ENCODE assay signal across 17 cellular contexts in the genomic region with DNA sequence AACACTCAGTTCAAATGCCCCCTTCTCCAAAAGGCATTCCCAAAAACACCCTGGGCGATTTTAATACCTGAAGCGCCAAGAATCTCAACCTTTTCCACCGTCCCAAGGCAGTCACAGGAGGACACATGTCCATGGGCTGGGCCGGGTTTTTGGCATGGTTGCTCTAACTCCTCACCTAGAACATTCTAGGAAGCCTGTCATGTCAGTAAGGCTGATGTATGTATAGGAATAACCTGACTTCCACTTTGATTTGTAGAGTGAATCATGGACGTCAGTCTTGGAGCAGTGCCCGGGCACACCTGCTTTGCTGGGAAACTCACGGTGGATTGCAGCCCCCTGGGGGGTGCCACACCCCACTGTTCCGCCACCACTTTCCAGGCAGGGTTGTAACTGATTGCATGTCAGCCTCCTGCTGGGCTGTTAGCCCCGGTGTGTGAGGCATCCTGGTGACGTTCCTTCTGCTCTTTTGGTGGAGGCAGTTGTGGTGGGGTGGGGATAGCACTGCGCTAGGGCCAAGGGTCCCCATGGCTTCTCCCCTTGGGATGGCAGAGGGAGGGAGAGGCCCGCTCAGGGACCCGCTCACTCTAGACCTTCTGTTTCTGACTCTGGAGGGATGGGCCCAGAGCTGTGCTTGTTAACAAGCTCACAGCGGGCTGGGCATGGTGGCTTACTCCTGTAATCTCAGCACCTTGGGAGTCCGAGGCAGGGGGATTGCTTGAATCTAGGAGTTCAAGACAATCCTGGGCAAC. TPM values are rescaled to one million over a fixed set of nuclear protein-coding genes. Genes with fewer than 3 reads are reported as not detected.
"Had no signal": no experiment of that assay in that cellular context is flagged by ENCODE, and none has a peak within 500 bp of the region (broad histone marks: within the 10 kb centered on the region; RNA-seq: fewer than 3 reads in every experiment).

No MANE protein-coding gene starts in this region.

- DNase-seq: activated CD4-positive, alpha-beta T cell treated with anti-CD3 and anti-CD28 coated beads, Interleukin-2, amount 50 U/mL, for 1 hour; activated naive CD4-positive, alpha-beta T cell treated with anti-CD3 and anti-CD28 coated beads, Interleukin-2, amount 50 U/mL, for 16 hours; activated T-cell treated with anti-CD3 and anti-CD28 coated beads for 4 hours; adrenal gland; central memory CD4-positive, alpha-beta T cell; effector CD4-positive, alpha-beta T cell; right cardiac atrium; small intestine; thyroid gland had no signal

- H3K27ac Mint-ChIP-seq: activated T-helper 17 cell treated with anti-CD3 and anti-CD28 coated beads, Interleukin-2, amount 50 U/mL, for 72 hours; mesothelial cell of epicardium had no signal

- H3K4me1 ChIP-seq: thyroid gland had no signal

- H3K27ac ChIP-seq: adrenal gland, coronary artery, gastroesophageal sphincter, thyroid gland, vagina had no signal

- H3K36me3 ChIP-seq: adrenal gland, gastroesophageal sphincter, thyroid gland, vagina had no signal

- H3K9me3 ChIP-seq: adrenal gland, gastroesophageal sphincter, thyroid gland, vagina had no signal

- H3K4me3 Mint-ChIP-seq: activated T-helper 17 cell treated with anti-CD3 and anti-CD28 coated beads, Interleukin-2, amount 50 U/mL, for 72 hours; mesothelial cell of epicardium had no signal

- H3K4me1 Mint-ChIP-seq: activated T-helper 17 cell treated with anti-CD3 and anti-CD28 coated beads, Interleukin-2, amount 50 U/mL, for 72 hours; mesothelial cell of epicardium had no signal

- H3K4me3 ChIP-seq: adrenal gland, coronary artery, gastroesophageal sphincter, thyroid gland, vagina had no signal

- H3K9me3 Mint-ChIP-seq: activated T-helper 17 cell treated with anti-CD3 and anti-CD28 coated beads, Interleukin-2, amount 50 U/mL, for 72 hours; mesothelial cell of epicardium had no signal

- H3K36me3 Mint-ChIP-seq: mesothelial cell of epicardium had no signal

- H3K27me3 ChIP-seq: gastroesophageal sphincter, thyroid gland, vagina had no signal

RNA-seq across cellular contexts. Expression of gene FAM181A, which starts 35.2 kb away (rescaled TPM):
- total RNA-seq: activated CD8-positive, alpha-beta memory T cell treated with anti-CD3 and anti-CD28 coated beads for 36 hours; activated T-helper 17 cell treated with anti-CD3 and anti-CD28 coated beads, Interleukin-2, amount 50 U/mL, for 72 hours; adrenal gland; gastroesophageal sphincter; lower leg skin; mesothelial cell of epicardium; posterior vena cava; right cardiac atrium; vagina had no signal
- polyA plus RNA-seq: adrenal gland, right cardiac atrium, small intestine had no signal
